In the genomic region with DNA sequence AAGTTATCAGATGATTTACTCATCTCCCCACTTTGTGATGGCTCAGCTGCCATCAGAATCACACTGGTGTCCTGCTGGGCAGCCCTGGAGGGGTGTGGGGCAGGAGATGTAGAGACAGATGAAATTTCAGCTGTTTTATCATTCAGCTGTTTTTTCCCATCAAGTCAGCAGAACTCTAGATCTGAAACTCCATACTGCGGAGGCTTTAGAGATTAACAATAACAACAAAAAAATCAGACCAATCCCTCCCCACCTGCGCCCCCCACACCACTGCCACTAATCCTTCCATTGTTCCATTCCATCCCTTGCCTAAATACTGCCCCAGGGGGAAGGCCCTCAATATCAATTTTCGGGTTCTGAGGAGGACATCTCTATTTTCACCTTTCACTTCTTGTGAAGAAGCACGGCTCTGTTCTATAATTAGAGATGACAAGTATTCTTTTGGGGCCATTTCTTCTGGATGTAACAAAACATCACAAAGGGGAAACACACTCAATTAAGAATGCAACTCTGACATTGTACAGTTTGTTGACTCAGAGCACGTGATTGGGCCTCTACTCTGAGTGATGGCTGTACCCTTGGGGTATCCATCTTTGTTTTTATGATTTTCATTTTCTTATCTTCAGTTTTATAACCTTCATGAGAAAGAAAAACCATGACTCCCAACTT, we compare ENCODE assay signal across 27 cellular contexts.
DNase-seq lines count a peak whose midpoint lies in the region; TF ChIP-seq lines count a peak whose summit lies in the region.
"Had no signal": no experiment of that assay in that cellular context is flagged by ENCODE, and none has a peak within 500 bp of the region (broad histone marks: within the 10 kb centered on the region; RNA-seq: fewer than 3 reads in every experiment).

No MANE protein-coding gene starts in this region.

- no peak overlapping the region for H3K27ac Mint-ChIP-seq in activated CD4-positive, alpha-beta memory T cell treated with anti-CD3 and anti-CD28 coated beads for 36 hours
- H3K27ac Mint-ChIP-seq in nephron progenitor cell, result no peak overlapping the region
- H3K27ac Mint-ChIP-seq: activated naive CD4-positive, alpha-beta T cell treated with anti-CD3 and anti-CD28 coated beads, Interleukin-2, amount 50 U/mL, for 72 hours; natural killer cell treated with Interleukin-12 subunit alpha and Interleukin-12 subunit beta and Interleukin-15 and Interleukin-18, amount 100 ng/mL, for 72 hours had no signal

- H3K4me2 ChIP-seq in parathyroid adenoma (ENCODE audit: low read length), result peak overlapping the region; percentile 37
- H3K4me2 ChIP-seq: hepatocyte had no signal

- peak; percentile 30 for DNase-seq in GM10248 (ENCODE audit: extremely low spot score)
- DNase-seq in SJCRH30, result peak; percentile 93 to 98
- DNase-seq in activated CD4-positive, alpha-beta memory T cell treated with anti-CD3 and anti-CD28 coated beads for 36 hours, result no peak
- no peak for DNase-seq in stimulated activated CD4-positive, alpha-beta T cell treated with anti-CD3 and anti-CD28 coated beads, Interleukin-2, amount 100 ng/mL, for 24 hours
- no peak for DNase-seq in nephron progenitor cell
- DNase-seq in pons (ENCODE audit: low spot score), result no peak
- DNase-seq: activated CD4-positive, alpha-beta T cell treated with anti-CD3 and anti-CD28 coated beads for 48 hours; activated effector memory CD4-positive, alpha-beta T cell treated with Interleukin-2 at 50 U/mL for 16 hours; CD4-positive, alpha-beta memory T cell; IMR-90; kidney glomerular epithelial cell; lower lobe of right lung; NCI-H1694 treated with DMSO at 0.1 percent for 48 hours; NCI-H226; ovary; Peyer's patch; SIG-M5; small intestine; stimulated activated naive CD8-positive, alpha-beta T cell treated with anti-CD3 and anti-CD28 coated beads, Interleukin-15, Interleukin-2, amounts not matched to agents 100 U/mL and 50 U/mL, for 24 hours; T1000; WERI-Rb-1 had no signal

- H3K4me3 ChIP-seq in HEK293 (ENCODE audit: low read depth, low read length) (no peak overlapping the region), SJCRH30 (peak overlapping the region; percentile 7), parathyroid adenoma (ENCODE audit: low read depth, low read length) (no peak overlapping the region)
- H3K4me3 ChIP-seq: hepatocyte, lower lobe of right lung, ovary, Peyer's patch, thoracic aorta had no signal

- peaks cover 4% of the 10 kb centered on the region for H3K4me1 Mint-ChIP-seq in activated CD4-positive, alpha-beta memory T cell treated with anti-CD3 and anti-CD28 coated beads for 36 hours (ENCODE audit: low read depth)
- H3K4me1 Mint-ChIP-seq in nephron progenitor cell, result peaks cover 31% of the 10 kb centered on the region

- H3K36me3 ChIP-seq in HEK293 (ENCODE audit: control insufficient read depth in 2 of 2, insufficient read depth in 1 of 2, low read length in 2 of 2) (no peaks in the 10 kb centered on the region), SJCRH30 (no peaks in the 10 kb centered on the region), parathyroid adenoma (ENCODE audit: control insufficient read depth, insufficient read depth, low read length) (no peaks in the 10 kb centered on the region)
- H3K36me3 ChIP-seq: lower lobe of right lung, ovary, Peyer's patch, thoracic aorta, WERI-Rb-1 had no signal

- no peak overlapping the region for H3K9ac ChIP-seq in parathyroid adenoma

- H3K4me3 Mint-ChIP-seq in activated CD4-positive, alpha-beta memory T cell treated with anti-CD3 and anti-CD28 coated beads for 36 hours, result no peak overlapping the region
- H3K4me3 Mint-ChIP-seq in nephron progenitor cell, result no peak overlapping the region
- H3K4me3 Mint-ChIP-seq: CD4-positive, alpha-beta memory T cell; natural killer cell treated with Interleukin-12 subunit alpha and Interleukin-12 subunit beta and Interleukin-15 and Interleukin-18, amount 100 ng/mL, for 72 hours had no signal

- H3K27me3 Mint-ChIP-seq in activated CD4-positive, alpha-beta memory T cell treated with anti-CD3 and anti-CD28 coated beads for 36 hours, result no peaks in the 10 kb centered on the region
- H3K27me3 Mint-ChIP-seq in nephron progenitor cell (ENCODE audit: low read depth, poor library complexity), result no peaks in the 10 kb centered on the region
- H3K27me3 Mint-ChIP-seq: CD4-positive, alpha-beta memory T cell; natural killer cell treated with Interleukin-12 subunit alpha and Interleukin-12 subunit beta and Interleukin-15 and Interleukin-18, amount 100 ng/mL, for 72 hours had no signal

- no peaks in the 10 kb centered on the region for H3K36me3 Mint-ChIP-seq in activated CD4-positive, alpha-beta memory T cell treated with anti-CD3 and anti-CD28 coated beads for 36 hours
- H3K36me3 Mint-ChIP-seq in nephron progenitor cell (ENCODE audit: low read depth), result no peaks in the 10 kb centered on the region
- H3K36me3 Mint-ChIP-seq: activated naive CD4-positive, alpha-beta T cell treated with anti-CD3 and anti-CD28 coated beads, Interleukin-2, amount 50 U/mL, for 72 hours; natural killer cell treated with Interleukin-12 subunit alpha and Interleukin-12 subunit beta and Interleukin-15 and Interleukin-18, amount 100 ng/mL, for 72 hours had no signal

- POLR2A ChIA-PET in GM10248 (lab: Yijun Ruan, JAX) (no interaction called here), HEK293 (lab: Yijun Ruan, JAX) (no interaction called here)
- POLR2A ChIA-PET in activated CD4-positive, alpha-beta memory T cell treated with anti-CD3 and anti-CD28 coated beads for 36 hours (lab: Charles Lee), result no interaction called here

- H3K27ac ChIP-seq in HEK293 (ENCODE audit: extremely low read depth, low read depth, low read length) (no peak overlapping the region), SJCRH30 (peak overlapping the region; percentile 100), parathyroid adenoma (peak overlapping the region; percentile 53)
- H3K27ac ChIP-seq: hepatocyte, lower lobe of right lung, ovary, Peyer's patch, thoracic aorta, WERI-Rb-1 had no signal

- CTCF ChIA-PET in GM10248 (lab: Yijun Ruan, JAX) (interaction anchor here (1.1 to 1.2 kb wide), 2 partner anchors 9 to 146 kb away, joined by 3 read pairs; no protein-coding TSS in a partner anchor), HEK293 (lab: Yijun Ruan, JAX) (no interaction called here)
- CTCF ChIA-PET in activated CD4-positive, alpha-beta memory T cell treated with anti-CD3 and anti-CD28 coated beads for 36 hours (lab: Charles Lee), result no interaction called here

- peak overlapping the region; percentile 59 for H2AFZ ChIP-seq in parathyroid adenoma
- H2AFZ ChIP-seq: hepatocyte had no signal

- TF ChIP-seq CTCF in GM10248 (IDR thresholded peaks at IDR 0.05; ENCODE audit: control extremely low read depth, extremely low read depth, low read depth, missing control alignments), result no peak
- TF ChIP-seq CTCF in HEK293 (tag by site-specific recombination; IDR thresholded peaks at IDR 0.05), result no peak
- no peak for TF ChIP-seq CTCF in parathyroid adenoma (IDR thresholded peaks at IDR 0.05)
- TF ChIP-seq CTCF in nephron progenitor cell (IDR thresholded peaks at IDR 0.05), result no peak

- H3K27me3 ChIP-seq in SJCRH30 (no peaks in the 10 kb centered on the region), parathyroid adenoma (ENCODE audit: control insufficient read depth, insufficient read depth, low read length) (no peaks in the 10 kb centered on the region)
- H3K27me3 ChIP-seq: hepatocyte, ovary, Peyer's patch had no signal

- intact Hi-C loops in activated CD4-positive, alpha-beta memory T cell treated with anti-CD3 and anti-CD28 coated beads for 36 hours (cut with micrococcal nuclease), result no loop called here

- H3K9me3 Mint-ChIP-seq in activated CD4-positive, alpha-beta memory T cell treated with anti-CD3 and anti-CD28 coated beads for 36 hours, result no peaks in the 10 kb centered on the region
- no peaks in the 10 kb centered on the region for H3K9me3 Mint-ChIP-seq in nephron progenitor cell
- H3K9me3 Mint-ChIP-seq: CD4-positive, alpha-beta memory T cell; natural killer cell treated with Interleukin-12 subunit alpha and Interleukin-12 subunit beta and Interleukin-15 and Interleukin-18, amount 100 ng/mL, for 72 hours had no signal

- no peaks in the 10 kb centered on the region for H3K79me2 ChIP-seq in parathyroid adenoma
- H3K79me2 ChIP-seq: hepatocyte had no signal

- H3K9me3 ChIP-seq in HEK293 (ENCODE audit: control insufficient read depth, insufficient read depth, low read depth, low read length) (no peaks in the 10 kb centered on the region), SJCRH30 (replicated peaks) (no peaks in the 10 kb centered on the region), parathyroid adenoma (ENCODE audit: control insufficient read depth, low read length) (no peaks in the 10 kb centered on the region)
- H3K9me3 ChIP-seq: lower lobe of right lung, ovary, Peyer's patch, thoracic aorta had no signal

- H3K4me1 ChIP-seq in HEK293 (ENCODE audit: control insufficient read depth, insufficient read depth, low read length) (peaks cover 18% of the 10 kb centered on the region), SJCRH30 (peaks cover 44% of the 10 kb centered on the region), parathyroid adenoma (peaks cover 23% of the 10 kb centered on the region)
- H3K4me1 ChIP-seq: Peyer's patch had no signal

TF ChIP-seq in HEK293, 187 proteins besides CTCF, POLR2A, EP300 and RAD21:
- TF ChIP-seq, protein P1, sequence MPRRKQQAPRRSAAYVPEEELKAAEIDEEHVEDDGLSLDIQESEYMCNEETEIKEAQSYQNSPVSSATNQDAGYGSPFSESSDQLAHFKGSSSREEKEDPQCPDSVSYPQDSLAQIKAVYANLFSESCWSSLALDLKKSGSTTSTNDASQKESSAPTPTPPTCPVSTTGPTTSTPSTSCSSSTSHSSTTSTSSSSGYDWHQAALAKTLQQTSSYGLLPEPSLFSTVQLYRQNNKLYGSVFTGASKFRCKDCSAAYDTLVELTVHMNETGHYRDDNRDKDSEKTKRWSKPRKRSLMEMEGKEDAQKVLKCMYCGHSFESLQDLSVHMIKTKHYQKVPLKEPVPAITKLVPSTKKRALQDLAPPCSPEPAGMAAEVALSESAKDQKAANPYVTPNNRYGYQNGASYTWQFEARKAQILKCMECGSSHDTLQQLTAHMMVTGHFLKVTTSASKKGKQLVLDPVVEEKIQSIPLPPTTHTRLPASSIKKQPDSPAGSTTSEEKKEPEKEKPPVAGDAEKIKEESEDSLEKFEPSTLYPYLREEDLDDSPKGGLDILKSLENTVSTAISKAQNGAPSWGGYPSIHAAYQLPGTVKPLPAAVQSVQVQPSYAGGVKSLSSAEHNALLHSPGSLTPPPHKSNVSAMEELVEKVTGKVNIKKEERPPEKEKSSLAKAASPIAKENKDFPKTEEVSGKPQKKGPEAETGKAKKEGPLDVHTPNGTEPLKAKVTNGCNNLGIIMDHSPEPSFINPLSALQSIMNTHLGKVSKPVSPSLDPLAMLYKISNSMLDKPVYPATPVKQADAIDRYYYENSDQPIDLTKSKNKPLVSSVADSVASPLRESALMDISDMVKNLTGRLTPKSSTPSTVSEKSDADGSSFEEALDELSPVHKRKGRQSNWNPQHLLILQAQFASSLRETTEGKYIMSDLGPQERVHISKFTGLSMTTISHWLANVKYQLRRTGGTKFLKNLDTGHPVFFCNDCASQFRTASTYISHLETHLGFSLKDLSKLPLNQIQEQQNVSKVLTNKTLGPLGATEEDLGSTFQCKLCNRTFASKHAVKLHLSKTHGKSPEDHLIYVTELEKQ (tag by site-specific recombination; IDR thresholded peaks at IDR 0.05; ENCODE audit: borderline replicate concordance), result no peak
- peak; percentile 14; the same call in 1 of the 2 replicates for TF ChIP-seq ZIC2 (tag by site-specific recombination; IDR thresholded peaks at IDR 0.05)

Comparison
In these comparisons a context has a peak if more than half of its experiments do, and no peak if none do; other contexts are left out.
1. DNase-seq: peak in GM10248 (single experiment) and SJCRH30 (2 of 2); none in activated CD4-positive, alpha-beta memory T cell treated with anti-CD3 and anti-CD28 coated beads for 36 hours (single experiment), stimulated activated CD4-positive, alpha-beta T cell treated with anti-CD3 and anti-CD28 coated beads, Interleukin-2, amount 100 ng/mL, for 24 hours (0 of 2), nephron progenitor cell (single experiment) and pons (single experiment).